16 cellular contexts compared by ENCODE assay signal in the genomic region with DNA sequence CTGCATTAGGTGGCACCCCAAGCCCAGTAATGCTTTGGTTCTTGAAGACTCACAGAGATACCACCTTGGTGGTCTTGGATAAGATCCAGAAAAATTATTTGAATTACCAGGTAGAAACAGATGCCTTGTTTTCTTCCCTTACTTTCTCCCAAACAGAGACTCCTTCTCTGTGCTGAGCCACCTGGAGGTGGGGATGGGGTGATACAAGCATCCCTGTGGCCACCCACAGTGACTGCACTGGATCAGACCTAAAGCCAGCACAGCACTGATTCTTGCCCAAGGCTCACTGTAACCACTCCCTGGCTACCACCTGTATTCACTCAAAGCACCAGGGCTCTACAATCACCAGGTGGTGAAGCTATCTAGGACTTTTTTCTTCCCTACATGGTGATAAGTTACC.
"Had no signal": no experiment of that assay in that cellular context is flagged by ENCODE, and none has a peak within 500 bp of the region (broad histone marks: within the 10 kb centered on the region; RNA-seq: fewer than 3 reads in every experiment).

No MANE protein-coding gene starts in this region.

- H3K4me3 ChIP-seq: colonic mucosa, gastrocnemius medialis, mucosa of descending colon, right atrium auricular region, stomach had no signal

- H3K27ac Mint-ChIP-seq: naive thymus-derived CD8-positive, alpha-beta T cell had no signal

- H3K36me3 Mint-ChIP-seq: naive thymus-derived CD8-positive, alpha-beta T cell had no signal

- DNase-seq: colonic mucosa; effector CD4-positive, alpha-beta T cell; gastrocnemius medialis; glutamatergic neuron; kidney glomerular epithelial cell; mucosa of descending colon; naive thymus-derived CD8-positive, alpha-beta T cell; posterior cingulate gyrus; small intestine; stimulated activated CD4-positive, alpha-beta T cell treated with anti-CD3 and anti-CD28 coated beads, Interleukin-12 subunit alpha, Interleukin-12 subunit beta, amount 100 ng/mL, for 4 hours; stimulated activated naive CD4-positive, alpha-beta T cell; stomach; substantia nigra; trophoblast cell had no signal

- H3K4me1 Mint-ChIP-seq: naive thymus-derived CD8-positive, alpha-beta T cell had no signal

- H3K27me3 ChIP-seq: colonic mucosa, right atrium auricular region had no signal

- ATAC-seq: esophagus mucosa; gastrocnemius medialis; mucosa of descending colon; naive thymus-derived CD8-positive, alpha-beta T cell had no signal

- H3K36me3 ChIP-seq: colonic mucosa, gastrocnemius medialis, right atrium auricular region, stomach had no signal

- H3K9me3 ChIP-seq: colonic mucosa, gastrocnemius medialis, mucosa of descending colon, stomach had no signal

- H3K4me3 Mint-ChIP-seq: naive thymus-derived CD8-positive, alpha-beta T cell had no signal

- H3K27ac ChIP-seq: colonic mucosa, gastrocnemius medialis, right atrium auricular region, stomach had no signal

- H3K4me1 ChIP-seq: colonic mucosa, gastrocnemius medialis, right atrium auricular region, stomach had no signal
